23 cellular contexts compared by ENCODE assay signal in the genomic region with DNA sequence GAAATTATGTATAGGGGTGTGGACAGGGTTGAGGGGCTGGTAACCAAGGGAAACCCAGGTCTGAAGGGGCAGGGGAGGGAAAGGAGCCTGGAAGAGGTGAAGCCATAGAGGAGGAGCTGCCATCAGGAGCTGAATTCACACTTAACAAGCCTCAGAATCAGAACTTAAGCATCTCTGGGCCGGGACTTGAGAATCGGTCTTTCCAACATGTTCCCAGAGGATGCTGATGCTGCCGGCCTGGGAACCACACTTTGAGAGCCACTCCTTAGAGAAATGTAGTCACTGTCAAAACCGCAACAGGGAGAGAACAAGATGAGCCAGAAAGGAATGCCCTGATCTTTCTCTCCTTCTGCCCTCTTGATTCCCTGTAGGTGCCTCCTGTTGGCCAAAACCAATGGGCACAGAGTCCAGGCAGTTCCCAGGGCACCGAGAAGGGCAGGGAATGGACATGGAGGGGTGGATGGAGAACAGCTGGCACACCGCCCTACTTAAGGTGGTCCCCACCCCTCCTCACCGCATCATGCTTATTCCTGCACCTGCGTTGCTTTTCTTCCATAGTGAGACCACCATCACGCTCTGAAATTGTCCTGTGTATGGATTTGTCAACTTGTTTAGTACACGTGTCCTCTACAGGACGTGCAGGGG.
"Had no signal": no experiment of that assay in that cellular context is flagged by ENCODE, and none has a peak within 500 bp of the region (broad histone marks: within the 10 kb centered on the region; RNA-seq: fewer than 3 reads in every experiment).

No MANE protein-coding gene starts in this region.

- H3K4me2 ChIP-seq: hepatocyte, neural progenitor cell had no signal

- H3K79me2 ChIP-seq: hepatocyte had no signal

- ATAC-seq: esophagus mucosa; gastrocnemius medialis; heart left ventricle; left cardiac atrium; left lung; naive thymus-derived CD4-positive, alpha-beta T cell; stimulated activated naive B cell treated with anti-CD40 and anti-IgM and Interleukin-4, amounts not matched to agents 10 μg/mL and 1 μg/mL and 100 μg/mL, for 72 hours had no signal

- DNase-seq: caudate nucleus; cerebellar nuclear complex; dorsolateral prefrontal cortex; effector CD4-positive, alpha-beta T cell; foreskin fibroblast; gastrocnemius medialis; heart left ventricle; left cardiac atrium; left lung; mesenchymal stem cell; midbrain; naive thymus-derived CD4-positive, alpha-beta T cell; ovary; stimulated activated CD4-positive, alpha-beta T cell treated with anti-CD3 and anti-CD28 coated beads, Interleukin-15, amount 100 ng/mL, for 24 hours; stimulated activated CD4-positive, alpha-beta T cell treated with anti-CD3 and anti-CD28 coated beads, Interleukin-2, amount 100 ng/mL, for 48 hours; stimulated activated naive B cell treated with anti-CD40 and anti-IgM and Interleukin-4, amounts not matched to agents 10 μg/mL and 1 μg/mL and 100 μg/mL, for 72 hours had no signal

- H3K27me3 ChIP-seq: dorsolateral prefrontal cortex, heart left ventricle, hepatocyte, ovary, tibial nerve had no signal

- H3K4me3 ChIP-seq: dorsolateral prefrontal cortex, gastrocnemius medialis, heart left ventricle, hepatocyte, left lung, neural progenitor cell, ovary, skin epidermis, thoracic aorta, tibial nerve had no signal

- H2AFZ ChIP-seq: hepatocyte, neural progenitor cell had no signal

- H3K4me1 ChIP-seq: gastrocnemius medialis, left lung, neural progenitor cell, tibial nerve had no signal

- H3K27ac ChIP-seq: dorsolateral prefrontal cortex, epithelial cell of prostate, gastrocnemius medialis, heart left ventricle, hepatocyte, left lung, neural progenitor cell, ovary, skin epidermis, thoracic aorta, tibial nerve had no signal

- H3K9me3 ChIP-seq: gastrocnemius medialis, left lung, ovary, thoracic aorta had no signal

- H3K36me3 ChIP-seq: gastrocnemius medialis, heart left ventricle, left lung, neural progenitor cell, ovary, thoracic aorta, tibial nerve had no signal
